In genomic region chr3:185416513-185416912, GRCh38 we compare ENCODE assay signal across 35 cellular contexts.
"Had no signal": no experiment of that assay in that cellular context is flagged by ENCODE, and none has a peak within 500 bp of the region (broad histone marks: within the 10 kb centered on the region; RNA-seq: fewer than 3 reads in every experiment).

No MANE protein-coding gene starts in this region.

- H3K27me3 ChIP-seq: MG63 had no signal

- DNase-seq: Karpas-422, Kasumi-1, KG1, MG63, MM.1S, MV-4-11, NCI-H1048, NCI-H1092, NCI-H1105, NCI-H1105 treated with DMSO at 0.1 percent for 48 hours, NCI-H1417, NCI-H1417 treated with DMSO at 0.1 percent for 48 hours, NCI-H1436, NCI-H1436 treated with DMSO at 0.1 percent for 48 hours, NCI-H146, NCI-H1694, NCI-H1694 treated with DMSO at 0.1 percent for 48 hours, NCI-H187, NCI-H187 treated with DMSO at 0.1 percent for 48 hours, NCI-H1930, NCI-H2029, NCI-H2029 treated with DMSO at 0.1 percent for 48 hours, NCI-H2081, NCI-H2081 treated with DMSO at 0.1 percent for 48 hours, NCI-H2107, NCI-H2171, NCI-H2171 treated with DMSO at 0.1 percent for 48 hours, NCI-H2227 treated with DMSO at 0.1 percent for 48 hours, NCI-H226, NCI-H345, NCI-H446, NCI-H446 treated with DMSO at 0.1 percent for 48 hours, NCI-H510A, NCI-H510A treated with DMSO at 0.1 percent for 48 hours had no signal

- H3K27ac ChIP-seq: KMS-11 had no signal

- H3K36me3 ChIP-seq: MG63 had no signal

- H3K4me3 ChIP-seq: MG63 had no signal

- H3K9me3 ChIP-seq: MG63 had no signal
